ENCODE assay signal across 19 cellular contexts in genomic region chr13:33348366-33348765, GRCh38.
DNase-seq lines count a peak whose midpoint lies in the region; ATAC-seq and TF ChIP-seq lines count a peak whose summit lies in the region.
"Had no signal": no experiment of that assay in that cellular context is flagged by ENCODE, and none has a peak within 500 bp of the region (broad histone marks: within the 10 kb centered on the region; RNA-seq: fewer than 3 reads in every experiment).

No MANE protein-coding gene starts in this region.

- H3K4me2 ChIP-seq in skeletal muscle satellite cell (ENCODE audit: low read length) = peak overlapping the region; percentile 86

- peak; percentile 41 for DNase-seq in ELR (ENCODE audit: low read depth)
- peak; percentile 91 for DNase-seq in amniotic epithelial cell (ENCODE audit: low read depth)
- DNase-seq in fibroblast of pulmonary artery (ENCODE audit: low read depth) = peak; percentile 42
- no peak for DNase-seq in activated CD4-positive, alpha-beta T cell treated with anti-CD3 and anti-CD28 coated beads, Interleukin-2, amount 50 U/mL, for 48 hours
- no peak for DNase-seq in colonic mucosa
- DNase-seq: activated CD4-positive, alpha-beta T cell treated with anti-CD3 and anti-CD28 coated beads, Interleukin-2, amount 10 ng/mL, durations not matched to agents 7 days and 5 days; activated naive CD8-positive, alpha-beta T cell treated with anti-CD3 and anti-CD28 coated beads, Interleukin-2, amount 10 ng/mL, durations not matched to agents 7 days and 5 days; activated T-cell treated with anti-CD3 and anti-CD28 coated beads, Interleukin-2, amount 50 U/mL, for 4 hours; cortex of kidney; lower lobe of right lung; NCI-H1105 treated with DMSO at 0.1 percent for 48 hours; NCI-H2227 treated with DMSO at 0.1 percent for 48 hours; SHP77; stimulated activated CD4-positive, alpha-beta T cell treated with anti-CD3 and anti-CD28 coated beads, Interleukin-4, amount 100 ng/mL, for 4 hours had no signal

- H3K27ac ChIP-seq in colonic mucosa = no peak overlapping the region
- H3K27ac ChIP-seq: C4-2B, lower lobe of right lung had no signal

- H3K27me3 ChIP-seq in skeletal muscle satellite cell (ENCODE audit: control insufficient read depth, insufficient read depth, low read length) = no peaks in the 10 kb centered on the region
- H3K27me3 ChIP-seq in colonic mucosa = no peaks in the 10 kb centered on the region

- intact Hi-C loops in colonic mucosa (cut with DNase I) = no loop called here

- no peak overlapping the region for H3K4me3 ChIP-seq in fibroblast of pulmonary artery (replicated peaks; ENCODE audit: low read depth, low read length)
- H3K4me3 ChIP-seq in skeletal muscle satellite cell (ENCODE audit: low read length) = no peak overlapping the region
- H3K4me3 ChIP-seq in colonic mucosa = no peak overlapping the region
- H3K4me3 ChIP-seq: HAP-1 had no signal

- TF ChIP-seq CTCF in fibroblast of pulmonary artery (IDR thresholded peaks at IDR 0.05; ENCODE audit: low read length, missing control alignments) = no peak
- TF ChIP-seq CTCF in colonic mucosa (IDR thresholded peaks at IDR 0.05) = no peak

- H3K9ac ChIP-seq in skeletal muscle satellite cell (ENCODE audit: low read depth, low read length) (peak overlapping the region; percentile 16), colonic mucosa (ENCODE audit: low read depth in 2 of 2, low read length in 2 of 2) (no peak overlapping the region)

- H3K9me3 ChIP-seq in skeletal muscle satellite cell (replicated peaks; ENCODE audit: low read length) (no peaks in the 10 kb centered on the region), colonic mucosa (no peaks in the 10 kb centered on the region)
- H3K9me3 ChIP-seq: HAP-1, lower lobe of right lung had no signal

- H3K36me3 ChIP-seq in skeletal muscle satellite cell (ENCODE audit: insufficient read depth, low read length) (no peaks in the 10 kb centered on the region), colonic mucosa (no peaks in the 10 kb centered on the region)
- H3K36me3 ChIP-seq: HAP-1, lower lobe of right lung had no signal

- no peak for ATAC-seq in GM19328 (IDR thresholded peaks at IDR 0.05; ENCODE audit: unreplicated experiment)
- ATAC-seq in GM19324 (IDR thresholded peaks at IDR 0.05; ENCODE audit: low FRiP score, unreplicated experiment) = no peak
- ATAC-seq: activated T-cell treated with anti-CD3 and anti-CD28 coated beads, Interleukin-2, amount 50 U/mL, for 4 hours; lower lobe of right lung had no signal

- peaks cover 26% of the 10 kb centered on the region for H3K4me1 ChIP-seq in skeletal muscle satellite cell (ENCODE audit: control insufficient read depth, insufficient read depth, low read length)
- H3K4me1 ChIP-seq in colonic mucosa = peaks cover 7% of the 10 kb centered on the region

Comparison
In these comparisons a context has a peak if more than half of its experiments do, and no peak if none do; other contexts are left out.
1. DNase-seq: peak in ELR (single experiment), amniotic epithelial cell (single experiment) and fibroblast of pulmonary artery (single experiment); none in activated CD4-positive, alpha-beta T cell treated with anti-CD3 and anti-CD28 coated beads, Interleukin-2, amount 50 U/mL, for 48 hours (0 of 2) and colonic mucosa (single experiment).